11 cellular contexts compared by ENCODE assay signal in genomic region chr11:76789443-76789719, GRCh38. TPM values are rescaled to one million over a fixed set of nuclear protein-coding genes. Genes with fewer than 3 reads are reported as not detected.
A peak's percentile ranks its signal among the peaks of the same experiment; 100 is the strongest.
DNase-seq lines count a peak whose midpoint lies in the region; ATAC-seq and TF ChIP-seq lines count a peak whose summit lies in the region.
"Had no signal": no experiment of that assay in that cellular context is flagged by ENCODE, and none has a peak within 500 bp of the region (broad histone marks: within the 10 kb centered on the region; RNA-seq: fewer than 3 reads in every experiment).

No MANE protein-coding gene starts in this region.

- ATAC-seq in left lobe of liver = peak; percentile 0
- ATAC-seq in effector memory CD8-positive, alpha-beta T cell (replicated peaks) = no peak

- no peak overlapping the region for H3K4me3 Mint-ChIP-seq in effector memory CD8-positive, alpha-beta T cell
- H3K4me3 Mint-ChIP-seq: central memory CD8-positive, alpha-beta T cell had no signal

- peaks cover 100% of the 10 kb centered on the region for H3K79me2 ChIP-seq in smooth muscle cell (ENCODE audit: low read depth)

- 78% methylated on average over 2 of the region's 2 CpGs for WGBS in smooth muscle cell (ENCODE audit: low lambda C conversion rate)

- H4K20me1 ChIP-seq in BLaER1 (peaks cover 91% of the 10 kb centered on the region), smooth muscle cell (ENCODE audit: low read depth) (peaks cover 100% of the 10 kb centered on the region)

- CTCF ChIA-PET in RWPE1 (lab: Yijun Ruan, JAX) = interaction anchor here (0.8 kb wide), 1 partner anchor 129 kb away, joined by 3 read pairs; no protein-coding TSS in a partner anchor
- CTCF ChIA-PET in HEK293T (lab: Yijun Ruan, JAX) = no interaction called here

- H3F3A ChIP-seq in smooth muscle cell (ENCODE audit: low read depth) = peaks cover 19% of the 10 kb centered on the region

- H2AFZ ChIP-seq in smooth muscle cell (ENCODE audit: low read depth) = no peak overlapping the region

- DNase-seq in RWPE1 (ENCODE audit: low spot score) (no peak), left lobe of liver (ENCODE audit: low spot score) (peak; percentile 46), smooth muscle cell (lab: John Stamatoyannopoulos, UW; ENCODE audit: unreplicated experiment) (no peak), T-helper 1 cell (no peak), HEK293T (ENCODE audit: extremely low spot score) (no peak)
- DNase-seq in effector memory CD8-positive, alpha-beta T cell = no peak
- DNase-seq: activated effector memory CD4-positive, alpha-beta T cell treated with Interleukin-2 at 50 U/mL for 16 hours; AML-193; stimulated activated naive CD4-positive, alpha-beta T cell treated with Interleukin-2 at 50 U/mL for 16 hours had no signal

- TF ChIP-seq CTCF in RWPE1 (conservative IDR thresholded peaks at IDR 0.05; ENCODE audit: low read depth) (no peak), smooth muscle cell (IDR thresholded peaks at IDR 0.05; ENCODE audit: borderline replicate concordance, insufficient read depth, poor library complexity, severe bottlenecking) (no peak)

- POLR2A ChIA-PET in RWPE1 (lab: Yijun Ruan, JAX; ENCODE audit: low non-redundant PET) = no interaction called here
- POLR2A ChIA-PET in HEK293T (lab: Yijun Ruan, JAX) = no interaction called here

- H3K9ac ChIP-seq in BLaER1 (no peak overlapping the region), smooth muscle cell (ENCODE audit: low read depth) (no peak overlapping the region)

- peaks cover 24 to 30% of the 10 kb centered on the region in 2 donors for H3K27me3 Mint-ChIP-seq in effector memory CD8-positive, alpha-beta T cell

- no peak overlapping the region for H3K4me3 ChIP-seq in BLaER1
- no peak overlapping the region for H3K4me3 ChIP-seq in smooth muscle cell

- peak overlapping the region; percentile 39; the same call in 1 of the 2 replicates for H3K4me2 ChIP-seq in BLaER1
- no peak overlapping the region for H3K4me2 ChIP-seq in smooth muscle cell

- H3K27me3 ChIP-seq in BLaER1 = no peaks in the 10 kb centered on the region
- no peaks in the 10 kb centered on the region for H3K27me3 ChIP-seq in smooth muscle cell (ENCODE audit: low read depth)

- H3K4me1 ChIP-seq in BLaER1 = peaks cover 87% of the 10 kb centered on the region
- peaks cover 64% of the 10 kb centered on the region for H3K4me1 ChIP-seq in smooth muscle cell (ENCODE audit: low read depth)

- no peaks in the 10 kb centered on the region for H3K4me1 Mint-ChIP-seq in effector memory CD8-positive, alpha-beta T cell (ENCODE audit: low read depth in 2 of 2)
- H3K4me1 Mint-ChIP-seq: central memory CD8-positive, alpha-beta T cell had no signal

- H3K9me3 ChIP-seq in BLaER1 (peaks cover 16% of the 10 kb centered on the region), smooth muscle cell (replicated peaks; ENCODE audit: low read depth) (no peaks in the 10 kb centered on the region)

- no peaks in the 10 kb centered on the region for H3K36me3 Mint-ChIP-seq in effector memory CD8-positive, alpha-beta T cell (ENCODE audit: insufficient read depth)

- no peaks in the 10 kb centered on the region for H3K9me3 Mint-ChIP-seq in effector memory CD8-positive, alpha-beta T cell
- H3K9me3 Mint-ChIP-seq: central memory CD8-positive, alpha-beta T cell had no signal

- H3K27ac ChIP-seq in BLaER1 (no peak overlapping the region), RWPE1 (peak overlapping the region; percentile 97), smooth muscle cell (ENCODE audit: low read depth) (peak overlapping the region; percentile 100)

- peaks cover 24% of the 10 kb centered on the region for H3K36me3 ChIP-seq in BLaER1
- no peaks in the 10 kb centered on the region for H3K36me3 ChIP-seq in smooth muscle cell (ENCODE audit: low read depth)

- H3K27ac Mint-ChIP-seq in effector memory CD8-positive, alpha-beta T cell = no peak overlapping the region

TF ChIP-seq in HEK293T, 16 proteins besides CTCF, POLR2A, EP300 and RAD21:
- TF ChIP-seq ZNF384 (IDR thresholded peaks at IDR 0.05) = no peak
- no peak for TF ChIP-seq NFRKB (IDR thresholded peaks at IDR 0.05)
- TF ChIP-seq ELF4 (IDR thresholded peaks at IDR 0.05) = no peak
- no peak for TF ChIP-seq FOXK2 (IDR thresholded peaks at IDR 0.05)
- TF ChIP-seq, protein P1, sequence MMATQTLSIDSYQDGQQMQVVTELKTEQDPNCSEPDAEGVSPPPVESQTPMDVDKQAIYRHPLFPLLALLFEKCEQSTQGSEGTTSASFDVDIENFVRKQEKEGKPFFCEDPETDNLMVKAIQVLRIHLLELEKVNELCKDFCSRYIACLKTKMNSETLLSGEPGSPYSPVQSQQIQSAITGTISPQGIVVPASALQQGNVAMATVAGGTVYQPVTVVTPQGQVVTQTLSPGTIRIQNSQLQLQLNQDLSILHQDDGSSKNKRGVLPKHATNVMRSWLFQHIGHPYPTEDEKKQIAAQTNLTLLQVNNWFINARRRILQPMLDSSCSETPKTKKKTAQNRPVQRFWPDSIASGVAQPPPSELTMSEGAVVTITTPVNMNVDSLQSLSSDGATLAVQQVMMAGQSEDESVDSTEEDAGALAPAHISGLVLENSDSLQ (IDR thresholded peaks at IDR 0.05) = no peak
- TF ChIP-seq L3MBTL2 (conservative IDR thresholded peaks at IDR 0.05) = no peak
- TF ChIP-seq HDGF (IDR thresholded peaks at IDR 0.05; ENCODE audit: borderline replicate concordance) = no peak
- no peak for TF ChIP-seq SUZ12 (IDR thresholded peaks at IDR 0.05)
- TF ChIP-seq FOXA1 (IDR thresholded peaks at IDR 0.05) = no peak
- no peak for TF ChIP-seq BHLHE40 (IDR thresholded peaks at IDR 0.05; ENCODE audit: borderline replicate concordance)
- no peak for TF ChIP-seq ARNT (IDR thresholded peaks at IDR 0.05)
- TF ChIP-seq SP1 (IDR thresholded peaks at IDR 0.05) = no peak
- TF ChIP-seq LEF1 (IDR thresholded peaks at IDR 0.05; ENCODE audit: borderline replicate concordance) = no peak

RNA-seq across cellular contexts. Expression of gene TSKU, which starts 6.2 kb away (rescaled TPM):
- total RNA-seq in left lobe of liver = 547 TPM
- total RNA-seq in smooth muscle cell = 75.2 and 76.5 TPM in 2 replicates
- 122 and 144 TPM in 2 replicates for polyA plus RNA-seq in smooth muscle cell
